ENCODE assay signal across 10 cellular contexts in genomic region chr17:35763767-35764122, GRCh38. TPM values are rescaled to one million over a fixed set of nuclear protein-coding genes. Genes with fewer than 3 reads are reported as not detected.
DNase-seq lines count a peak whose midpoint lies in the region; ATAC-seq, FAIRE-seq and TF ChIP-seq lines count a peak whose summit lies in the region.
"Had no signal": no experiment of that assay in that cellular context is flagged by ENCODE, and none has a peak within 500 bp of the region (broad histone marks: within the 10 kb centered on the region; RNA-seq: fewer than 3 reads in every experiment).

No MANE protein-coding gene starts in this region.

- H3K27me3 ChIP-seq in DOHH2 (ENCODE audit: control insufficient read depth, low read length) (peaks cover 6% of the 10 kb centered on the region; the same call in 1 of the 2 replicates), PC-9 (ENCODE audit: insufficient read depth, low read depth) (peaks cover 45% of the 10 kb centered on the region), endothelial cell of umbilical vein (ENCODE audit: control insufficient read depth in 2 of 2, insufficient read depth in 2 of 2, low read length in 2 of 2) (peaks cover 0 to 2% of the 10 kb centered on the region in 2 experiments), psoas muscle (ENCODE audit: insufficient read depth in 3 of 3, low read length in 2 of 3) (no peaks in the 10 kb centered on the region)

- H3K4me1 ChIP-seq in DOHH2 (ENCODE audit: control insufficient read depth, low read length), result peaks cover 12% of the 10 kb centered on the region
- H3K4me1 ChIP-seq in PC-9 (replicated peaks; ENCODE audit: insufficient read depth), result no peaks in the 10 kb centered on the region
- H3K4me1 ChIP-seq in endothelial cell of umbilical vein (ENCODE audit: control insufficient read depth, extremely low read depth, insufficient read depth, low read length), result peaks cover 7% of the 10 kb centered on the region
- H3K4me1 ChIP-seq in psoas muscle, result peaks cover 6% of the 10 kb centered on the region

- 35 to 39% (median 36%) methylated on average over 16 to 17 of the region's 17 CpGs for WGBS in psoas muscle, 3 donors

- H3K79me2 ChIP-seq in DOHH2 (ENCODE audit: control insufficient read depth, low read length), result no peaks in the 10 kb centered on the region
- H3K79me2 ChIP-seq in PC-9 (ENCODE audit: low read depth), result no peaks in the 10 kb centered on the region
- H3K79me2 ChIP-seq in endothelial cell of umbilical vein (ENCODE audit: control insufficient read depth, insufficient read depth, low read length), result no peaks in the 10 kb centered on the region

- H3K9me2 ChIP-seq in DOHH2 (replicated peaks; ENCODE audit: control insufficient read depth, low read length), result no peaks in the 10 kb centered on the region
- H3K9me2 ChIP-seq in PC-9 (ENCODE audit: insufficient read depth), result no peaks in the 10 kb centered on the region

- dilution Hi-C loops in endothelial cell of umbilical vein (cut with MboI; ENCODE audit: extremely low pct_ligation_motif_present, low sequenced_read_pairs), result no loop called here

- ATAC-seq in psoas muscle (peak in 1 of 4 donors; percentile 4), GM19351 (IDR thresholded peaks at IDR 0.05; ENCODE audit: unreplicated experiment) (no peak), GM21526 (IDR thresholded peaks at IDR 0.05; ENCODE audit: low FRiP score, unreplicated experiment) (no peak)

- H3K4me2 ChIP-seq in DOHH2 (ENCODE audit: low read length), result peak overlapping the region; percentile 92
- peak overlapping the region; percentile 80 for H3K4me2 ChIP-seq in PC-9
- no peak overlapping the region for H3K4me2 ChIP-seq in endothelial cell of umbilical vein (ENCODE audit: insufficient read depth, low read length)

- POLR2A ChIA-PET in PC-9 (lab: Charles Lee; ENCODE audit: unreplicated experiment), result interaction anchor here (0.6 to 0.7 kb wide), 2 partner anchors 17 to 24 kb away, joined by 7 read pairs; no protein-coding TSS in a partner anchor
- POLR2A ChIA-PET in endothelial cell of umbilical vein (lab: Charles Lee), result interaction anchor here (0.6 to 2.3 kb wide), 2 partner anchors 45 to 49 kb away, joined by 3 to 39 read pairs; partner anchors contain the start of gene TAF15

- intact Hi-C loops in PC-9 (cut with micrococcal nuclease; ENCODE audit: unreplicated experiment) (loop anchor here (1.0 kb wide), 1 partner anchor 46 kb away; the partner anchor contains the start of gene TAF15), endothelial cell of umbilical vein (cut with micrococcal nuclease) (loop anchor here (1.0 kb wide), 3 partner anchors 11 to 46 kb away; partner anchors contain the start of gene TAF15), psoas muscle (cut with DNase I) (loop anchor here in 1 of 2 donors (1.0 kb wide), 2 partner anchors 41 to 46 kb away; partner anchors contain the start of gene TAF15)

- H3K27ac ChIP-seq in DOHH2 (ENCODE audit: low read depth, low read length), result no peak overlapping the region
- H3K27ac ChIP-seq in PC-9, result no peak overlapping the region
- no peak overlapping the region for H3K27ac ChIP-seq in endothelial cell of umbilical vein (ENCODE audit: insufficient read depth, low read depth, low read length)
- no peak overlapping the region for H3K27ac ChIP-seq in psoas muscle

- FAIRE-seq in endothelial cell of umbilical vein (lab: Jason Lieb, UNC), result no peak

- no peaks in the 10 kb centered on the region for H3K36me3 ChIP-seq in DOHH2 (ENCODE audit: control insufficient read depth, low read length)
- H3K36me3 ChIP-seq in PC-9 (ENCODE audit: low read depth), result no peaks in the 10 kb centered on the region
- H3K36me3 ChIP-seq in endothelial cell of umbilical vein (ENCODE audit: control insufficient read depth in 2 of 2, extremely low read depth in 1 of 2, insufficient read depth in 2 of 2, low read length in 2 of 2), result no peaks in the 10 kb centered on the region
- H3K36me3 ChIP-seq in psoas muscle (ENCODE audit: insufficient read depth in 1 of 2, low read depth in 1 of 2), result no peaks in the 10 kb centered on the region

- H3F3A ChIP-seq in DOHH2 (ENCODE audit: control insufficient read depth, insufficient read depth) (no peaks in the 10 kb centered on the region), PC-9 (ENCODE audit: insufficient read depth, low read depth) (0 out of 2 replicates have a peak, but pooled peaks cover 3% of the 10 kb centered on the region)

- CTCF ChIA-PET in PC-9 (lab: Charles Lee), result interaction anchor here (0.6 to 1.9 kb wide), 8 partner anchors 24 to 212 kb away, joined by 3 to 19 read pairs (median 4); partner anchors contain the start of gene TAF15
- CTCF ChIA-PET in endothelial cell of umbilical vein (lab: Charles Lee), result interaction anchor here (0.6 to 8.5 kb wide), 48 partner anchors 8 to 1558 kb away, joined by 3 to 453 read pairs (median 4); partner anchors contain the start of genes GAS2L2, MMP28, RASL10B and SLFN11

- H3K4me3 ChIP-seq in DOHH2 (ENCODE audit: low read length) (peak overlapping the region; percentile 83), PC-9 (no peak overlapping the region; the same call in 1 of the 2 replicates), endothelial cell of umbilical vein (replicated peaks in 1 of 3; ENCODE audit: insufficient read depth in 1 of 3, low read depth in 1 of 3, low read length in 3 of 3) (peak overlapping the region in 1 of 3 experiments; percentile 36), psoas muscle (peak overlapping the region; percentile 73)

- DNase-seq in PC-9, result no peak
- no peak for DNase-seq in endothelial cell of umbilical vein (ENCODE audit: low read depth, low spot score)
- DNase-seq in psoas muscle, result no peak
- DNase-seq in HuH-7 (ENCODE audit: low spot score), result no peak
- DNase-seq in cerebellar cortex (ENCODE audit: low spot score), result no peak

- no peaks in the 10 kb centered on the region for H3K9me1 ChIP-seq in endothelial cell of umbilical vein (replicated peaks; ENCODE audit: control insufficient read depth, extremely low read depth, insufficient read depth, low read length)

- H4K20me1 ChIP-seq in DOHH2 (ENCODE audit: control insufficient read depth, insufficient read depth, low read depth, low read length) (no peaks in the 10 kb centered on the region), PC-9 (ENCODE audit: insufficient read depth) (no peaks in the 10 kb centered on the region), endothelial cell of umbilical vein (replicated peaks; ENCODE audit: control insufficient read depth, extremely low read depth, insufficient read depth, low read length) (no peaks in the 10 kb centered on the region)

- TF ChIP-seq POLR2A in endothelial cell of umbilical vein (IDR thresholded peaks at IDR 0.05; ENCODE audit: low read depth, low read length), result no peak

- H3K9me3 ChIP-seq in DOHH2 (ENCODE audit: control insufficient read depth, insufficient read depth, low read length) (no peaks in the 10 kb centered on the region), PC-9 (ENCODE audit: insufficient read depth, low read depth) (no peaks in the 10 kb centered on the region), endothelial cell of umbilical vein (replicated peaks; ENCODE audit: control insufficient read depth, insufficient read depth, low read length) (no peaks in the 10 kb centered on the region), psoas muscle (no peaks in the 10 kb centered on the region)

- H3K9ac ChIP-seq in endothelial cell of umbilical vein (replicated peaks; ENCODE audit: extremely low read depth, insufficient read depth, low read length), result no peak overlapping the region

- no peak overlapping the region for H2AFZ ChIP-seq in PC-9
- peak overlapping the region; percentile 57 for H2AFZ ChIP-seq in endothelial cell of umbilical vein (ENCODE audit: low read depth, low read length)

- BruUV-seq in PC-9 (replicated peaks; lab: Mats Ljungman, UMichigan) (no TSS peak), endothelial cell of umbilical vein (replicated peaks; lab: Mats Ljungman, UMichigan) (no TSS peak)

- TF ChIP-seq CTCF in DOHH2 (IDR thresholded peaks at IDR 0.05; ENCODE audit: low read depth, low read length, poor library complexity, severe bottlenecking) (no peak), PC-9 (conservative IDR thresholded peaks at IDR 0.05) (no peak), endothelial cell of umbilical vein (IDR thresholded peaks at IDR 0.05; ENCODE audit: extremely low read depth in 1 of 2, insufficient read depth in 1 of 2, low read depth in 1 of 2, low read length in 2 of 2) (no peak), psoas muscle (IDR thresholded peaks at IDR 0.05) (no peak)

RNA-seq across cellular contexts. Expression of gene C17orf50, which starts 3.1 kb away (rescaled TPM):
- total RNA-seq in PC-9 (2021) (not detected in 2 replicates), endothelial cell of umbilical vein (not detected in 2 replicates), psoas muscle (not detected)
- polyA plus RNA-seq in endothelial cell of umbilical vein (0.15 TPM in 1 of 2 replicates, not detected in the other), psoas muscle (under 1 TPM in 1 of 3 donors, not detected in 2; 0.08 TPM)
- polyA plus RNA-seq in endothelial cell of umbilical vein (2011; cell fraction: cytosol; rRNA removed), result 0.06 TPM in 2 replicates
- polyA plus RNA-seq in endothelial cell of umbilical vein (2011; cell fraction: nucleus; rRNA removed), result not detected in 2 replicates
- polyA plus RNA-seq in endothelial cell of umbilical vein (2012), result not detected in 2 replicates
- not detected in 2 replicates for polyA minus RNA-seq in endothelial cell of umbilical vein
- not detected for polyA minus RNA-seq in endothelial cell of umbilical vein (2011; cell fraction: cytosol; rRNA and poly(A)+ RNA removed)
- polyA minus RNA-seq in endothelial cell of umbilical vein (2011; cell fraction: nucleus; rRNA and poly(A)+ RNA removed), result not detected in 2 replicates
- total RNA-seq: pulmonary artery endothelial cell; T-helper 1 cell treated with Interleukin-12 subunit alpha and Interleukin-12 subunit beta and Interleukin-4 antibody, amounts not matched to agents 30 ng/mL and 1 ng/mL, for 36 hours had no signal

RNA-seq across cellular contexts. Expression of gene GAS2L2, which starts 10.7 kb away (rescaled TPM):
- not detected in 2 replicates for total RNA-seq in PC-9 (2021)
- not detected in 2 replicates for total RNA-seq in endothelial cell of umbilical vein
- polyA plus RNA-seq in endothelial cell of umbilical vein, result not detected in 2 replicates
- polyA plus RNA-seq in endothelial cell of umbilical vein (2011; cell fraction: cytosol; rRNA removed), result not detected in 2 replicates
- polyA plus RNA-seq in endothelial cell of umbilical vein (2011; cell fraction: nucleus; rRNA removed), result 0.05 and 0.10 TPM in 2 replicates
- not detected in 2 replicates for polyA plus RNA-seq in endothelial cell of umbilical vein (2012)
- polyA minus RNA-seq in endothelial cell of umbilical vein, result 0.07 TPM in 1 of 2 replicates, not detected in the other
- not detected for polyA minus RNA-seq in endothelial cell of umbilical vein (2011; cell fraction: cytosol; rRNA and poly(A)+ RNA removed)
- polyA minus RNA-seq in endothelial cell of umbilical vein (2011; cell fraction: nucleus; rRNA and poly(A)+ RNA removed), result not detected in 2 replicates
- total RNA-seq in psoas muscle, result under 1 TPM in 3 of 4 donors, not detected in 1; 0.09 to 0.27 (median 0.10) TPM
- under 1 TPM; 0.04 to 0.19 (median 0.15) TPM for polyA plus RNA-seq in psoas muscle
- total RNA-seq: pulmonary artery endothelial cell; T-helper 1 cell treated with Interleukin-12 subunit alpha and Interleukin-12 subunit beta and Interleukin-4 antibody, amounts not matched to agents 30 ng/mL and 1 ng/mL, for 36 hours had no signal

RNA-seq across cellular contexts. Expression of gene MMP28, which starts 31.7 kb away (rescaled TPM):
- total RNA-seq in PC-9 (2021) (2.8 and 6.4 TPM in 2 replicates), endothelial cell of umbilical vein (3.6 and 6.1 TPM in 2 replicates), psoas muscle (1 to 10 TPM in 1 of 4 donors, under 1 TPM in 3; 0.61 to 5.5 (median 0.70) TPM)
- polyA plus RNA-seq in endothelial cell of umbilical vein (7.1 and 8.4 TPM in 2 replicates), psoas muscle (1 to 10 TPM; 1.7 to 3.7 (median 2.1) TPM)
- 6.2 and 7.1 TPM in 2 replicates for polyA plus RNA-seq in endothelial cell of umbilical vein (2011; cell fraction: cytosol; rRNA removed)
- polyA plus RNA-seq in endothelial cell of umbilical vein (2011; cell fraction: nucleus; rRNA removed), result 4.3 and 7.4 TPM in 2 replicates
- polyA plus RNA-seq in endothelial cell of umbilical vein (2012), result 1.7 and 1.8 TPM in 2 replicates
- 2.7 and 7.7 TPM in 2 replicates for polyA minus RNA-seq in endothelial cell of umbilical vein
- 6.0 TPM for polyA minus RNA-seq in endothelial cell of umbilical vein (2011; cell fraction: cytosol; rRNA and poly(A)+ RNA removed)
- 2.2 and 5.3 TPM in 2 replicates for polyA minus RNA-seq in endothelial cell of umbilical vein (2011; cell fraction: nucleus; rRNA and poly(A)+ RNA removed)
- total RNA-seq: T-helper 1 cell treated with Interleukin-12 subunit alpha and Interleukin-12 subunit beta and Interleukin-4 antibody, amounts not matched to agents 30 ng/mL and 1 ng/mL, for 36 hours had no signal

RNA-seq across cellular contexts. Expression of gene RASL10B, which starts 32.3 kb away (rescaled TPM):
- total RNA-seq in PC-9 (2021) (0.11 and 0.20 TPM in 2 replicates), endothelial cell of umbilical vein (0.71 and 0.78 TPM in 2 replicates), psoas muscle (10 to 100 TPM in 1 of 4 donors, 1 to 10 TPM in 3; 5.3 to 10.1 (median 6.9) TPM)
- polyA plus RNA-seq in endothelial cell of umbilical vein (0.19 and 0.29 TPM in 2 replicates), psoas muscle (10 to 100 TPM in 1 of 3 donors, 1 to 10 TPM in 2; 3.4 to 10.7 (median 6.6) TPM)
- polyA plus RNA-seq in endothelial cell of umbilical vein (2011; cell fraction: cytosol; rRNA removed), result 0.10 and 0.16 TPM in 2 replicates
- polyA plus RNA-seq in endothelial cell of umbilical vein (2011; cell fraction: nucleus; rRNA removed), result 0.36 and 0.43 TPM in 2 replicates
- polyA plus RNA-seq in endothelial cell of umbilical vein (2012), result 0.36 and 0.52 TPM in 2 replicates
- polyA minus RNA-seq in endothelial cell of umbilical vein, result 0.34 and 1.5 TPM in 2 replicates
- not detected for polyA minus RNA-seq in endothelial cell of umbilical vein (2011; cell fraction: cytosol; rRNA and poly(A)+ RNA removed)
- polyA minus RNA-seq in endothelial cell of umbilical vein (2011; cell fraction: nucleus; rRNA and poly(A)+ RNA removed), result 0.29 and 0.91 TPM in 2 replicates

RNA-seq across cellular contexts. Expression of gene TAF15, which starts 45.5 kb away (rescaled TPM):
- 187 and 202 TPM in 2 replicates for total RNA-seq in PC-9 (2021)
- 244 and 247 TPM in 2 replicates for total RNA-seq in endothelial cell of umbilical vein
- 35.7 and 59.4 TPM in 2 replicates for polyA plus RNA-seq in endothelial cell of umbilical vein
- polyA plus RNA-seq in endothelial cell of umbilical vein (2011; cell fraction: cytosol; rRNA removed), result 63.9 and 73.5 TPM in 2 replicates
- 91.8 and 107 TPM in 2 replicates for polyA plus RNA-seq in endothelial cell of umbilical vein (2011; cell fraction: nucleus; rRNA removed)
- polyA plus RNA-seq in endothelial cell of umbilical vein (2012), result 201 and 234 TPM in 2 replicates
- 103 and 110 TPM in 2 replicates for polyA minus RNA-seq in endothelial cell of umbilical vein
- polyA minus RNA-seq in endothelial cell of umbilical vein (2011; cell fraction: cytosol; rRNA and poly(A)+ RNA removed), result 54.0 TPM
- 114 and 149 TPM in 2 replicates for polyA minus RNA-seq in endothelial cell of umbilical vein (2011; cell fraction: nucleus; rRNA and poly(A)+ RNA removed)
- 100 to 1,000 TPM; 101 to 141 (median 125) TPM for total RNA-seq in psoas muscle
- 100 to 1,000 TPM in 1 of 3 donors, 10 to 100 TPM in 2; 51.9 to 105 (median 65.2) TPM for polyA plus RNA-seq in psoas muscle
